25 cellular contexts compared by ENCODE assay signal in genomic region chr19:58091251-58091995, GRCh38. TPM values are rescaled to one million over a fixed set of nuclear protein-coding genes. Genes with fewer than 3 reads are reported as not detected.
"Had no signal": no experiment of that assay in that cellular context is flagged by ENCODE, and none has a peak within 500 bp of the region (broad histone marks: within the 10 kb centered on the region; RNA-seq: fewer than 3 reads in every experiment).

No MANE protein-coding gene starts in this region.

- DNase-seq: activated CD4-positive, alpha-beta T cell treated with anti-CD3 and anti-CD28 coated beads for 4 hours; activated CD4-positive, alpha-beta T cell treated with anti-CD3 and anti-CD28 coated beads, Interleukin-2, amount 50 U/mL, for 48 hours; activated CD4-positive, CD25-positive, alpha-beta regulatory T cell; activated naive CD4-positive, alpha-beta T cell treated with Interleukin-2 at 50 U/mL for 16 hours; activated naive CD8-positive, alpha-beta T cell treated with anti-CD3 and anti-CD28 coated beads, Interleukin-2, amount 10 ng/mL, durations not matched to agents 7 days and 5 days; activated T-cell treated with anti-CD3 and anti-CD28 coated beads, Interleukin-2, amount 50 U/mL, for 48 hours; amniotic stem cell; colonic mucosa; dorsolateral prefrontal cortex; effector memory CD8-positive, alpha-beta T cell; kidney glomerular epithelial cell; left lung; midbrain; stimulated activated CD4-positive, alpha-beta T cell treated with anti-CD3 and anti-CD28 coated beads, Interleukin-4, amount 100 ng/mL, for 24 hours; stimulated activated naive CD4-positive, alpha-beta T cell treated with Interleukin-2 at 50 U/mL for 16 hours; T-helper 9 cell had no signal

- H3K9me3 ChIP-seq: colonic mucosa had no signal

- H3K27me3 ChIP-seq: breast epithelium, colonic mucosa, dorsolateral prefrontal cortex, left lung had no signal

- H3K27ac Mint-ChIP-seq: activated naive CD8-positive, alpha-beta T cell treated with anti-CD3 and anti-CD28 coated beads, Interleukin-2, amount 10 ng/mL, durations not matched to agents 7 days and 5 days; effector memory CD8-positive, alpha-beta T cell; progenitor cell of endocrine pancreas had no signal

- ATAC-seq: effector memory CD8-positive, alpha-beta T cell; left lung had no signal

- H3K4me3 ChIP-seq: breast epithelium, colonic mucosa, dorsolateral prefrontal cortex, left lung, lung, thoracic aorta had no signal

- H3K4me1 Mint-ChIP-seq: activated naive CD8-positive, alpha-beta T cell treated with anti-CD3 and anti-CD28 coated beads, Interleukin-2, amount 10 ng/mL, durations not matched to agents 7 days and 5 days; central memory CD8-positive, alpha-beta T cell had no signal

- H3K4me3 Mint-ChIP-seq: activated naive CD8-positive, alpha-beta T cell treated with anti-CD3 and anti-CD28 coated beads, Interleukin-2, amount 10 ng/mL, durations not matched to agents 7 days and 5 days; central memory CD8-positive, alpha-beta T cell; effector memory CD8-positive, alpha-beta T cell had no signal

- H3K27me3 Mint-ChIP-seq: activated naive CD8-positive, alpha-beta T cell treated with anti-CD3 and anti-CD28 coated beads, Interleukin-2, amount 10 ng/mL, durations not matched to agents 7 days and 5 days; central memory CD8-positive, alpha-beta T cell; effector memory CD8-positive, alpha-beta T cell; progenitor cell of endocrine pancreas had no signal

- H3K27ac ChIP-seq: breast epithelium, colonic mucosa, dorsolateral prefrontal cortex, left lung, thoracic aorta had no signal

- H3K4me1 ChIP-seq: breast epithelium, colonic mucosa, left lung had no signal

- H3K36me3 ChIP-seq: colonic mucosa had no signal

RNA-seq across cellular contexts. Expression of gene ZSCAN1, which starts 57.6 kb away (rescaled TPM):
- total RNA-seq: activated CD8-positive, alpha-beta memory T cell treated with anti-CD3 and anti-CD28 coated beads for 36 hours; activated naive CD8-positive, alpha-beta T cell treated with anti-CD3 and anti-CD28 coated beads, Interleukin-2, amount 10 ng/mL, durations not matched to agents 7 days and 5 days; colonic mucosa; fibroblast of villous mesenchyme; osteocyte; T-helper 1 cell treated with Interleukin-12 subunit alpha and Interleukin-12 subunit beta and Interleukin-4 antibody, amounts not matched to agents 30 ng/mL and 1 ng/mL, for 36 hours; thoracic aorta had no signal
